Comparison of ENCODE assay signal across 8 cellular contexts in the genomic region with DNA sequence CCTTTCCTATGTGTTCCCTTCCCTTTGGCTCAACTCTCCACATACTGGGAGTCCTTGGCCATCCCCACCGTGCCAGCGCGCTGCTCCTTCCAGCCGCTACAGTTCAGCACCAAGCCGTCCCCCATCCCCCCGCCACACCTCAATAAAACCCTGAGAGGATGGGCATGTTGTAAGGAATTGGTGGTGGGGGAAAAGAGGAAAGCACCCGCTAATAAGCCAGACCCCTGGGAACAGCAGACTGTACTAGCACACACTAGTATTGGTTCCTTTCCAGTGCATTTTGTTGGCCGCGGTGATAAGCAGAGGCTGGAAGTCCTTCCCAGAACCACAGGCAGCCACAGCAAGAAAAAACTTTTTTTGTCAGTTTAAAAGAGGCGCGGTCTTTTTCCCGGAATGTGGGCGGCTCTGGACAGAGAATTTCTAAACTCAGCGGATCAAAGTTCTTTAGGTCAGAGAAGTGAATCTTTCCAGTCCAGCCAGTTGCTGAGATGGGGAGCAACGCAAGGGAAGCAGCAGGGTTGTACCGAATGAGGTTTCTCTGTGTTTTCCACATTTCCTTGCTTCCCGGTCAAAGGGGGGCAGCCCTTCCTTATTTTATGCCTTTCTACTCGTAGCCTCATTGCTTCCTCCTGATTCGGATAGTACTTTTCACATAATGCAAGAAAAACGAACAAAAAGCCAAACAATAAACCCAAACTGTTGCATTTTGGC. TPM values are rescaled to one million over a fixed set of nuclear protein-coding genes. Genes with fewer than 3 reads are reported as not detected.
DNase-seq lines count a peak whose midpoint lies in the region; ATAC-seq and TF ChIP-seq lines count a peak whose summit lies in the region.

No MANE protein-coding gene starts in this region.

- H2BK15ac ChIP-seq in neuronal stem cell (ENCODE audit: low read length) = no peak overlapping the region

- no peaks in the 10 kb centered on the region for H3K79me1 ChIP-seq in neuronal stem cell (ENCODE audit: low read depth, low read length)

- no peak overlapping the region for H2AK5ac ChIP-seq in neuronal stem cell (ENCODE audit: low read depth, low read length)

- H3K4me2 ChIP-seq in BLaER1 treated with 17β-estradiol and CSF1 and Interleukin-3, amounts not matched to agents 10 nM and 100 nM = peak overlapping the region; percentile 95 to 100 (median 98)
- H3K4me2 ChIP-seq in neuronal stem cell (ENCODE audit: insufficient read depth, low read length, poor library complexity, severe bottlenecking) = peak overlapping the region; percentile 94

- no peak overlapping the region for H2BK5ac ChIP-seq in neuronal stem cell (ENCODE audit: low read length)

- H3K27ac ChIP-seq in BLaER1 treated with 17β-estradiol and CSF1 and Interleukin-3, amounts not matched to agents 10 nM and 100 nM = no peak overlapping the region
- no peak overlapping the region for H3K27ac ChIP-seq in Peyer's patch
- no peak overlapping the region for H3K27ac ChIP-seq in neuronal stem cell (replicated peaks; ENCODE audit: low read length)

- no peak for TF ChIP-seq POLR2A in Peyer's patch (IDR thresholded peaks at IDR 0.05)

- H2BK120ac ChIP-seq in neuronal stem cell (ENCODE audit: low read depth, low read length) = no peak overlapping the region

- H2AFZ ChIP-seq in neuronal stem cell (ENCODE audit: low read length) = peak overlapping the region; percentile 100

- no CpG with 5 or more reads among the region's 20 CpGs for WGBS in neuronal stem cell (ENCODE audit: extremely low coverage in 2 of 2, insufficient read length in 2 of 2, insufficient replicate concordance in 1 of 2), 2 donors

- no peak overlapping the region for H4K8ac ChIP-seq in neuronal stem cell (ENCODE audit: low read depth, low read length)

- H3K18ac ChIP-seq in neuronal stem cell (ENCODE audit: low read length) = no peak overlapping the region

- H4K91ac ChIP-seq in neuronal stem cell (ENCODE audit: low read depth, low read length, poor library complexity) = no peak overlapping the region

- DNase-seq in Peyer's patch (no peak), fibroblast of mammary gland (ENCODE audit: low read depth) (peak; percentile 71), neuronal stem cell (ENCODE audit: low spot score) (peak; percentile 14), NCI-H1105 (lab: John Stamatoyannopoulos, UW) (no peak), COLO829 (ENCODE audit: low spot score) (no peak)
- DNase-seq in effector CD4-positive, alpha-beta T cell = no peak

- peak overlapping the region in 2 of 11 experiments; percentile 19 to 79; a peak in 3 of 22 replicates for H3K9ac ChIP-seq in BLaER1 treated with 17β-estradiol and CSF1 and Interleukin-3, amounts not matched to agents 10 nM and 100 nM
- H3K9ac ChIP-seq in neuronal stem cell (ENCODE audit: low read depth, low read length, poor library complexity) = peak overlapping the region; percentile 24

- H3K23ac ChIP-seq in neuronal stem cell (ENCODE audit: low read depth, low read length, poor library complexity) = no peak overlapping the region

- H4K20me1 ChIP-seq in BLaER1 treated with 17β-estradiol and CSF1 and Interleukin-3, amounts not matched to agents 10 nM and 100 nM = peaks cover 0 to 20% (median 7%) of the 10 kb centered on the region in 11 experiments; a peak in 10 of 22 replicates

- H3K4me1 ChIP-seq in BLaER1 treated with 17β-estradiol and CSF1 and Interleukin-3, amounts not matched to agents 10 nM and 100 nM = peaks cover 7 to 25% (median 14%) of the 10 kb centered on the region in 10 experiments; a peak in 19 of 20 replicates
- H3K4me1 ChIP-seq in Peyer's patch = peaks cover 0 to 22% (median 0%) of the 10 kb centered on the region in 4 donors
- H3K4me1 ChIP-seq in neuronal stem cell (ENCODE audit: control insufficient read depth in 2 of 2, insufficient read depth in 1 of 2, low read depth in 1 of 2, low read length in 2 of 2) = peaks cover 7 to 10% of the 10 kb centered on the region in 2 donors

- H3K4ac ChIP-seq in neuronal stem cell (ENCODE audit: low read length) = no peak overlapping the region

- no peak for ATAC-seq in HG03460 (IDR thresholded peaks at IDR 0.05; ENCODE audit: unreplicated experiment)

- H3K4me3 ChIP-seq in BLaER1 treated with 17β-estradiol and CSF1 and Interleukin-3, amounts not matched to agents 10 nM and 100 nM = peak overlapping the region; percentile 71 to 84 (median 76)
- peak overlapping the region in 3 of 4 donors; percentile 1 to 77 (median 73) for H3K4me3 ChIP-seq in Peyer's patch
- peak overlapping the region; percentile 67 for H3K4me3 ChIP-seq in fibroblast of mammary gland (ENCODE audit: control insufficient read depth, low read depth, low read length)
- H3K4me3 ChIP-seq in neuronal stem cell (ENCODE audit: low read length in 2 of 2) = peak overlapping the region; percentile 59 to 71

- no peak overlapping the region for H2BK12ac ChIP-seq in neuronal stem cell (ENCODE audit: low read length)

- no peaks in the 10 kb centered on the region for H3K9me3 ChIP-seq in BLaER1 treated with 17β-estradiol and CSF1 and Interleukin-3, amounts not matched to agents 10 nM and 100 nM (replicated peaks in 1 of 11)
- H3K9me3 ChIP-seq in Peyer's patch (no peaks in the 10 kb centered on the region), neuronal stem cell (replicated peaks in 1 of 2; ENCODE audit: control insufficient read depth in 2 of 2, insufficient read depth in 1 of 2, low read depth in 1 of 2, low read length in 2 of 2) (no peaks in the 10 kb centered on the region)

- peaks cover 24 to 60% (median 51%) of the 10 kb centered on the region in 11 experiments for H3K27me3 ChIP-seq in BLaER1 treated with 17β-estradiol and CSF1 and Interleukin-3, amounts not matched to agents 10 nM and 100 nM
- peaks cover 0 to 4% of the 10 kb centered on the region in 2 donors for H3K27me3 ChIP-seq in Peyer's patch
- peaks cover 3 to 44% (median 23%) of the 10 kb centered on the region in 3 experiments for H3K27me3 ChIP-seq in neuronal stem cell (ENCODE audit: control insufficient read depth in 3 of 3, insufficient read depth in 3 of 3, low read depth in 1 of 3, low read length in 3 of 3)

- no peak overlapping the region for H3K14ac ChIP-seq in neuronal stem cell (ENCODE audit: low read length)

- TF ChIP-seq CTCF in Peyer's patch (IDR thresholded peaks at IDR 0.05) = no peak
- TF ChIP-seq CTCF in fibroblast of mammary gland (conservative IDR thresholded peaks at IDR 0.05; ENCODE audit: control insufficient read depth, insufficient read depth, low read depth, low read length) = peak; percentile 40

- peaks cover 0 to 5% (median 0%) of the 10 kb centered on the region in 11 experiments; a peak in 1 of 22 replicates for H3K36me3 ChIP-seq in BLaER1 treated with 17β-estradiol and CSF1 and Interleukin-3, amounts not matched to agents 10 nM and 100 nM
- H3K36me3 ChIP-seq in Peyer's patch (no peaks in the 10 kb centered on the region), neuronal stem cell (replicated peaks in 1 of 2; ENCODE audit: control insufficient read depth in 2 of 2, insufficient read depth in 2 of 2, low read length in 2 of 2) (no peaks in the 10 kb centered on the region)

RNA-seq across cellular contexts. Expression of gene CHSY3, which starts 2.1 kb away (rescaled TPM):
- total RNA-seq in Peyer's patch = 1 to 10 TPM in 3 of 4 donors, under 1 TPM in 1; 0.35 to 2.5 (median 1.4) TPM
- 0.43 TPM for polyA plus RNA-seq in neuronal stem cell (2013, experiment 1 of 2)
- polyA plus RNA-seq in neuronal stem cell (2013, experiment 2 of 2) = 0.35 TPM

Comparison
In these comparisons a context has a peak if more than half of its experiments do, and no peak if none do; other contexts are left out.
1. DNase-seq: peak in fibroblast of mammary gland (single experiment) and neuronal stem cell (single experiment); none in Peyer's patch (0 of 3), NCI-H1105 (single experiment), effector CD4-positive, alpha-beta T cell (single experiment) and COLO829 (single experiment).
2. Peak in every context shown above with its lines, with median percentiles within 50 percentile points of each other: H3K4me3 ChIP-seq.